Comparison of ENCODE assay signal across 8 cellular contexts in the genomic region with DNA sequence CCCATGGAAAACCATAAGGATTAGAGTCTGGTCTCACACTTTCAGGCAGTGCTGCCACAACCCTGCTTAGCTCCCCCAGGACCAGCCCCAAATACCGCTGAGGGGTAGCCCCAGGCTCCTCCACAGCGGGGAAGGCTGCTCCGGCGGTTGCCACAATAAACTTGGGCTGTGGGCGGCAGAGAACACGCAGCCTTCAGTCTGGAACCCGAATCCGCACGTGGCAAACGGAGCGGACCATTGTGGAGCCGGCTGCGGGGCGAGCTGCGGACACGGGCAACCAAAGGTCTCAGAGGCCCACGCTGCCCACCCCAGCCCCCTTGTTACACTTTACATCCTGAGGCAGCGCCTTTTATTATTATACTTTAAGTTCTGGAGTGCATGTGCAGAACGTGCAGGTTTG.
"Had no signal": no experiment of that assay in that cellular context is flagged by ENCODE, and none has a peak within 500 bp of the region (broad histone marks: within the 10 kb centered on the region; RNA-seq: fewer than 3 reads in every experiment).

No MANE protein-coding gene starts in this region.

- H3K27ac Mint-ChIP-seq: IgD-negative memory B cell had no signal

- DNase-seq: IMR-90, KBM-7, KG1 had no signal

- H3K4me3 Mint-ChIP-seq: IgD-negative memory B cell had no signal

- H3K4me3 ChIP-seq: K562 had no signal

- ATAC-seq: HepG2, K562 had no signal

- H3K36me3 Mint-ChIP-seq: IgD-negative memory B cell had no signal

- H3K27ac ChIP-seq: HL-60 had no signal

- FAIRE-seq: HTR-8/SVneo, K562 had no signal
